Comparison of ENCODE assay signal across 29 cellular contexts in the genomic region with DNA sequence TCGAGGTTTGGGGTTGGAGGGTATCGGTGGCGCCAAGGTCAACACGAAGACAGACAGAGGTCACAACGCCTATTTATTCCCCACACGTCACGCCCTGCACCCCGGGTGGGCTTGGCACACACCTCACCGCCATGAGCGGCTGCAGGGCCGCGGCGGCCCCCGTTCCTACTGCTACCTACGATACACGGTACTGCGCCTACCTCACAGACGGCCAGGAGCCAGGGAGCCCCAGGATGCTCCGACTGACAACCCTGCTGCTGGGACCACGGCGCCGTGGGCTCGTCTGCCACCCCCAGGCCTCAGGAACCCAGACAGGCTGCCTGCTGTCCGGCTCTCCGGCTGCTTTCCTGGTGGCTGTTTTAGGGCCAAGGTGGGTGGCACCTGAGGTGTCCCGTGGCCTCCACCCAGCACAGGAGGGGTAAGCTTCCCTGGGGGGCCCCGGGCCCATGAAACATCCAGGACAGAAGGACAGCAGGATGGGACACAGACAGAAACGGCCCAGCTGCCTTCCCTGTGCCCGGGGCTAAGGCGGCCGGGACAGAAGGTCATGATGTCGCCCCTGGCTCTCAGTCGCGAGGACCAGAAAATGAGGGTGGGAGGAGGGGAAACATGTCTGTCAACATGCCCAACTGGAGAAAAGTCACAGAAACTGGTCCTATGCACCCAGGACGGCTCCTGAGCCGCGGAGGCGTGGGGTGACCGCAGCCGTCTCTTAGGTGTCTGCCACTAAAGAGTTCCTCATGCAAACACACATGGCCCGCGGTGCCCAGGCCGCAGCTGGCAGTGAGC. TPM values are rescaled to one million over a fixed set of nuclear protein-coding genes. Genes with fewer than 3 reads are reported as not detected.
"Had no signal": no experiment of that assay in that cellular context is flagged by ENCODE, and none has a peak within 500 bp of the region (broad histone marks: within the 10 kb centered on the region; RNA-seq: fewer than 3 reads in every experiment).

No MANE protein-coding gene starts in this region.

- H3K9ac ChIP-seq: neural progenitor cell had no signal

- DNase-seq: activated B cell treated with CpG ODN at 0.5 μM for 24 hours; activated CD4-positive, alpha-beta T cell treated with anti-CD3 and anti-CD28 coated beads for 36 hours; activated CD8-positive, alpha-beta memory T cell treated with anti-CD3 and anti-CD28 coated beads, Interleukin-2, amount 10 ng/mL, durations not matched to agents 7 days and 5 days; activated CD8-positive, alpha-beta T cell treated with anti-CD3 and anti-CD28 coated beads, Interleukin-2, amount 10 ng/mL, durations not matched to agents 7 days and 5 days; activated naive CD4-positive, alpha-beta T cell; activated T-cell treated with anti-CD3 and anti-CD28 coated beads, Interleukin-2, amount 50 U/mL, for 48 hours; body of pancreas; cerebellar nuclear complex; dorsolateral prefrontal cortex; effector memory CD4-positive, alpha-beta T cell; erythroblast; hippocampal formation; immature natural killer cell; kidney; lower lobe of right lung; mesendoderm; natural killer cell; posterior cingulate gyrus; stimulated activated CD4-positive, alpha-beta T cell treated with anti-CD3 and anti-CD28 coated beads, Interleukin-2, amount 100 ng/mL, for 48 hours; stimulated activated naive CD8-positive, alpha-beta T cell treated with anti-CD3 and anti-CD28 coated beads, Interleukin-15, Interleukin-2, amounts not matched to agents 100 U/mL and 50 U/mL, for 24 hours; testis; transverse colon had no signal

- H3K4me3 Mint-ChIP-seq: activated B cell treated with CpG ODN at 0.5 μM for 24 hours; activated CD4-positive, alpha-beta T cell treated with anti-CD3 and anti-CD28 coated beads for 36 hours; activated CD8-positive, alpha-beta memory T cell treated with anti-CD3 and anti-CD28 coated beads, Interleukin-2, amount 10 ng/mL, durations not matched to agents 7 days and 5 days; activated CD8-positive, alpha-beta T cell treated with anti-CD3 and anti-CD28 coated beads, Interleukin-2, amount 10 ng/mL, durations not matched to agents 7 days and 5 days; immature natural killer cell; natural killer cell; neural progenitor cell; T-helper 2 cell treated with Interferon-gamma antibody and Interleukin-4, amounts not matched to agents 5 μg/mL and 100 μg/mL, for 36 hours had no signal

- H3K4me2 ChIP-seq: neural progenitor cell had no signal

- H3K9me3 ChIP-seq: body of pancreas, gastroesophageal sphincter, lower lobe of right lung, spleen, testis, transverse colon had no signal

- H3K4me1 ChIP-seq: body of pancreas, gastroesophageal sphincter, lower lobe of right lung, neural progenitor cell, testis, transverse colon had no signal

- H3K27me3 ChIP-seq: body of pancreas, cardiac muscle cell, dorsolateral prefrontal cortex, gastroesophageal sphincter, neural progenitor cell, spleen, testis, transverse colon had no signal

- H3K36me3 ChIP-seq: neural progenitor cell had no signal

- FAIRE-seq: kidney had no signal

- H3K27me3 Mint-ChIP-seq: activated B cell treated with CpG ODN at 0.5 μM for 24 hours; activated CD4-positive, alpha-beta T cell treated with anti-CD3 and anti-CD28 coated beads for 36 hours; activated CD8-positive, alpha-beta memory T cell treated with anti-CD3 and anti-CD28 coated beads, Interleukin-2, amount 10 ng/mL, durations not matched to agents 7 days and 5 days had no signal

- H3K27ac ChIP-seq: body of pancreas, cardiac muscle cell, coronary artery, dorsolateral prefrontal cortex, gastroesophageal sphincter, lower lobe of right lung, neural progenitor cell, spleen, testis, transverse colon had no signal

- H3K4me1 Mint-ChIP-seq: activated B cell treated with CpG ODN at 0.5 μM for 24 hours, immature natural killer cell, natural killer cell, neural progenitor cell had no signal

- H2AFZ ChIP-seq: neural progenitor cell had no signal

- H3K27ac Mint-ChIP-seq: activated B cell treated with CpG ODN at 0.5 μM for 24 hours; activated CD4-positive, alpha-beta T cell treated with anti-CD3 and anti-CD28 coated beads for 36 hours; activated CD8-positive, alpha-beta memory T cell treated with anti-CD3 and anti-CD28 coated beads, Interleukin-2, amount 10 ng/mL, durations not matched to agents 7 days and 5 days; immature natural killer cell; natural killer cell; neural progenitor cell; T-helper 2 cell treated with Interferon-gamma antibody and Interleukin-4, amounts not matched to agents 5 μg/mL and 100 μg/mL, for 36 hours had no signal

- ATAC-seq: activated CD4-positive, alpha-beta T cell treated with anti-CD3 and anti-CD28 coated beads for 36 hours; activated CD8-positive, alpha-beta memory T cell treated with anti-CD3 and anti-CD28 coated beads, Interleukin-2, amount 10 ng/mL, durations not matched to agents 7 days and 5 days; activated CD8-positive, alpha-beta T cell treated with anti-CD3 and anti-CD28 coated beads, Interleukin-2, amount 10 ng/mL, durations not matched to agents 7 days and 5 days; activated naive CD4-positive, alpha-beta T cell treated with anti-CD3 and anti-CD28 coated beads, Interleukin-2, amount 50 U/mL, for 72 hours; body of pancreas; gastroesophageal sphincter; natural killer cell; stimulated activated naive CD8-positive, alpha-beta T cell treated with anti-CD3 and anti-CD28 coated beads, Interleukin-15, Interleukin-2, amounts not matched to agents 100 U/mL and 50 U/mL, for 24 hours had no signal

- H3K4me3 ChIP-seq: body of pancreas, cardiac muscle cell, coronary artery, dorsolateral prefrontal cortex, gastroesophageal sphincter, lower lobe of right lung, neural progenitor cell, spleen, testis, transverse colon had no signal

- H3K9me3 Mint-ChIP-seq: activated B cell treated with CpG ODN at 0.5 μM for 24 hours; activated naive CD4-positive, alpha-beta T cell treated with anti-CD3 and anti-CD28 coated beads, Interleukin-2, amount 50 U/mL, for 72 hours; immature natural killer cell; natural killer cell; neural progenitor cell; T-helper 2 cell treated with Interferon-gamma antibody and Interleukin-4, amounts not matched to agents 5 μg/mL and 100 μg/mL, for 36 hours had no signal

- H3K36me3 Mint-ChIP-seq: activated naive CD4-positive, alpha-beta T cell treated with anti-CD3 and anti-CD28 coated beads, Interleukin-2, amount 50 U/mL, for 72 hours; natural killer cell had no signal

RNA-seq across cellular contexts. Expression of a gene that starts 33.7 kb away (rescaled TPM):
- total RNA-seq: activated CD8-positive, alpha-beta memory T cell treated with anti-CD3 and anti-CD28 coated beads, Interleukin-2, amount 10 ng/mL, durations not matched to agents 7 days and 5 days; activated CD8-positive, alpha-beta T cell treated with anti-CD3 and anti-CD28 coated beads, Interleukin-2, amount 10 ng/mL, durations not matched to agents 7 days and 5 days had no signal
- polyA plus RNA-seq: immature natural killer cell had no signal

RNA-seq across cellular contexts. Expression of a gene that starts 52.4 kb away (rescaled TPM):
- total RNA-seq: activated CD8-positive, alpha-beta memory T cell treated with anti-CD3 and anti-CD28 coated beads, Interleukin-2, amount 10 ng/mL, durations not matched to agents 7 days and 5 days had no signal
